1 cellular context compared by ENCODE assay signal in genomic region chr12:54273981-54274380, GRCh38.
TF ChIP-seq lines count a peak whose summit lies in the region.

No MANE protein-coding gene starts in this region.

TF ChIP-seq in SK-N-SH treated with all-trans-retinoic acid at 6 μM for 48 hours, 23 proteins besides CTCF, POLR2A, EP300 and RAD21 (continued from another document):
- TF ChIP-seq, protein P1, sequence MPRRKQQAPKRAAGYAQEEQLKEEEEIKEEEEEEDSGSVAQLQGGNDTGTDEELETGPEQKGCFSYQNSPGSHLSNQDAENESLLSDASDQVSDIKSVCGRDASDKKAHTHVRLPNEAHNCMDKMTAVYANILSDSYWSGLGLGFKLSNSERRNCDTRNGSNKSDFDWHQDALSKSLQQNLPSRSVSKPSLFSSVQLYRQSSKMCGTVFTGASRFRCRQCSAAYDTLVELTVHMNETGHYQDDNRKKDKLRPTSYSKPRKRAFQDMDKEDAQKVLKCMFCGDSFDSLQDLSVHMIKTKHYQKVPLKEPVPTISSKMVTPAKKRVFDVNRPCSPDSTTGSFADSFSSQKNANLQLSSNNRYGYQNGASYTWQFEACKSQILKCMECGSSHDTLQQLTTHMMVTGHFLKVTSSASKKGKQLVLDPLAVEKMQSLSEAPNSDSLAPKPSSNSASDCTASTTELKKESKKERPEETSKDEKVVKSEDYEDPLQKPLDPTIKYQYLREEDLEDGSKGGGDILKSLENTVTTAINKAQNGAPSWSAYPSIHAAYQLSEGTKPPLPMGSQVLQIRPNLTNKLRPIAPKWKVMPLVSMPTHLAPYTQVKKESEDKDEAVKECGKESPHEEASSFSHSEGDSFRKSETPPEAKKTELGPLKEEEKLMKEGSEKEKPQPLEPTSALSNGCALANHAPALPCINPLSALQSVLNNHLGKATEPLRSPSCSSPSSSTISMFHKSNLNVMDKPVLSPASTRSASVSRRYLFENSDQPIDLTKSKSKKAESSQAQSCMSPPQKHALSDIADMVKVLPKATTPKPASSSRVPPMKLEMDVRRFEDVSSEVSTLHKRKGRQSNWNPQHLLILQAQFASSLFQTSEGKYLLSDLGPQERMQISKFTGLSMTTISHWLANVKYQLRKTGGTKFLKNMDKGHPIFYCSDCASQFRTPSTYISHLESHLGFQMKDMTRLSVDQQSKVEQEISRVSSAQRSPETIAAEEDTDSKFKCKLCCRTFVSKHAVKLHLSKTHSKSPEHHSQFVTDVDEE (CRISPR knock-in tag; IDR thresholded peaks at IDR 0.05) = no peak
- TF ChIP-seq TCF4 (CRISPR knock-in tag; IDR thresholded peaks at IDR 0.05; ENCODE audit: borderline replicate concordance) = no peak
- no peak for TF ChIP-seq BACH2 (CRISPR knock-in tag; IDR thresholded peaks at IDR 0.05; ENCODE audit: borderline replicate concordance)
- TF ChIP-seq PPARA (CRISPR knock-in tag; IDR thresholded peaks at IDR 0.05; ENCODE audit: borderline replicate concordance) = no peak
- TF ChIP-seq ZNF70 (CRISPR knock-in tag; IDR thresholded peaks at IDR 0.05) = no peak
- no peak for TF ChIP-seq ZFP30 (CRISPR knock-in tag; IDR thresholded peaks at IDR 0.05)
- TF ChIP-seq OSR1 (CRISPR knock-in tag; IDR thresholded peaks at IDR 0.05) = no peak
- TF ChIP-seq CSDC2 (CRISPR knock-in tag; IDR thresholded peaks at IDR 0.05) = no peak
- no peak for TF ChIP-seq ESRRG (CRISPR knock-in tag; IDR thresholded peaks at IDR 0.05)
- no peak for TF ChIP-seq ARNTL (CRISPR knock-in tag; IDR thresholded peaks at IDR 0.05; ENCODE audit: borderline replicate concordance, low read depth)
- TF ChIP-seq CSRNP3 (CRISPR knock-in tag; IDR thresholded peaks at IDR 0.05) = no peak
- no peak for TF ChIP-seq GLIS3 (CRISPR knock-in tag; IDR thresholded peaks at IDR 0.05)
- TF ChIP-seq ZC3H10 (CRISPR knock-in tag; IDR thresholded peaks at IDR 0.05) = no peak
- TF ChIP-seq ZNF8 (CRISPR knock-in tag; IDR thresholded peaks at IDR 0.05) = no peak
- TF ChIP-seq PATZ1 (CRISPR knock-in tag; IDR thresholded peaks at IDR 0.05; ENCODE audit: borderline replicate concordance) = no peak
